ENCODE assay signal across 17 cellular contexts in the genomic region with DNA sequence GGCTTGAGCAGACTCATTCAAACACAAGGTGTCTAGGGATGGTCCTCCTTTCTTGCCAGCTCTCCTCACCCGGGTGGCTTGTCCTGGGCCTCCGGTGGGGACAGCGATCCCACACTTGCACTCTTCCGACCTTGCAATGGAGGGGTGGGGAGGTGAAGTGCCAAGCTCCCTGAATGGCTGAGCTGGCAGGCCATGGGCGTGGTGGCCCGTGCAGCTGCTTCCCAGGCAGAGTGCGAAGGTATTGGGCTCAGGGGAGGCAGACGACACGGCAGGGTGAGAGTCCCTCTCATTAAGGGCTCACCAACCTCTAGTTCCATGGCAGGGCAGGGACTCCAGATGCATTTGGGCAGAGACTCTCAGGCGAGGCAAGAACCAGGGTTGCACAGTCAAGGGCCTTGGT. TPM values are rescaled to one million over a fixed set of nuclear protein-coding genes. Genes with fewer than 3 reads are reported as not detected.
"Had no signal": no experiment of that assay in that cellular context is flagged by ENCODE, and none has a peak within 500 bp of the region (broad histone marks: within the 10 kb centered on the region; RNA-seq: fewer than 3 reads in every experiment).

No MANE protein-coding gene starts in this region.

- DNase-seq: activated CD4-positive, alpha-beta T cell treated with anti-CD3 and anti-CD28 coated beads for 1 hour; activated gamma-delta T cell; amniotic stem cell; colonic mucosa; erythroblast; gastrocnemius medialis; kidney; left ventricle myocardium superior; T-helper 2 cell had no signal

- H3K9me3 ChIP-seq: colonic mucosa, gastrocnemius medialis, heart left ventricle, prostate gland had no signal

- H3K9me3 Mint-ChIP-seq: activated naive CD4-positive, alpha-beta T cell treated with anti-CD3 and anti-CD28 coated beads, Interleukin-2, amount 50 U/mL, for 72 hours; neural crest cell had no signal

- H3K4me3 ChIP-seq: colonic mucosa, gastrocnemius medialis, heart left ventricle, prostate gland, skin epidermis had no signal

- H3K4me1 ChIP-seq: colonic mucosa, prostate gland had no signal

- H3K36me3 ChIP-seq: gastrocnemius medialis had no signal

- H3K27ac ChIP-seq: colonic mucosa, gastrocnemius medialis, heart left ventricle, prostate gland, VCaP had no signal

- H3K4me3 Mint-ChIP-seq: neural crest cell had no signal

- H3K36me3 Mint-ChIP-seq: activated naive CD4-positive, alpha-beta T cell treated with anti-CD3 and anti-CD28 coated beads, Interleukin-2, amount 50 U/mL, for 72 hours had no signal

- H3K27me3 ChIP-seq: colonic mucosa, gastrocnemius medialis, heart left ventricle had no signal

- ATAC-seq: activated naive CD4-positive, alpha-beta T cell treated with anti-CD3 and anti-CD28 coated beads, Interleukin-2, amount 50 U/mL, for 72 hours; gastrocnemius medialis; right cardiac atrium had no signal

RNA-seq across cellular contexts. Expression of gene RASL10A, which starts 11.0 kb away (rescaled TPM):
- total RNA-seq: osteocyte had no signal
